Comparison of ENCODE assay signal across 21 cellular contexts in genomic region chr5:38151878-38152277, GRCh38.
"Had no signal": no experiment of that assay in that cellular context is flagged by ENCODE, and none has a peak within 500 bp of the region (broad histone marks: within the 10 kb centered on the region; RNA-seq: fewer than 3 reads in every experiment).

No MANE protein-coding gene starts in this region.

- H3K4me1 Mint-ChIP-seq: activated CD4-positive, alpha-beta T cell treated with anti-CD3 and anti-CD28 coated beads, Interleukin-2, amount 10 ng/mL, durations not matched to agents 24 days and 14 days; activated CD8-positive, alpha-beta memory T cell treated with anti-CD3 and anti-CD28 coated beads, Interleukin-2, amount 10 ng/mL, durations not matched to agents 7 days and 5 days; activated naive CD4-positive, alpha-beta T cell treated with anti-CD3 and anti-CD28 coated beads, Interleukin-2, amount 50 U/mL, for 24 hours; T-helper 17 cell; WTC11 had no signal

- H3K9me3 Mint-ChIP-seq: activated T-cell treated with anti-CD3 and anti-CD28 coated beads, Interleukin-2, amount 50 U/mL, for 24 hours; activated T-helper 1 cell treated with anti-CD3 and anti-CD28 coated beads, Interleukin-12 subunit alpha, Interleukin-12 subunit beta, Interleukin-2, Interleukin-4 antibody, amounts not matched to agents 30 ng/mL and 10 ng/mL and 1 ng/mL, durations not matched to agents 14 hours and 24 hours and 36 hours had no signal

- ATAC-seq: activated CD8-positive, alpha-beta memory T cell treated with anti-CD3 and anti-CD28 coated beads, Interleukin-2, amount 10 ng/mL, durations not matched to agents 7 days and 5 days; T-helper 17 cell; WTC11 had no signal

- H3K27me3 Mint-ChIP-seq: T-helper 17 cell had no signal

- H3K4me3 Mint-ChIP-seq: activated CD4-positive, alpha-beta T cell treated with anti-CD3 and anti-CD28 coated beads, Interleukin-2, amount 10 ng/mL, durations not matched to agents 24 days and 14 days; activated CD8-positive, alpha-beta memory T cell treated with anti-CD3 and anti-CD28 coated beads, Interleukin-2, amount 10 ng/mL, durations not matched to agents 7 days and 5 days; activated naive CD4-positive, alpha-beta T cell treated with anti-CD3 and anti-CD28 coated beads, Interleukin-2, amount 50 U/mL, for 24 hours; activated T-cell treated with anti-CD3 and anti-CD28 coated beads, Interleukin-2, amount 50 U/mL, for 24 hours; activated T-helper 1 cell treated with anti-CD3 and anti-CD28 coated beads, Interleukin-12 subunit alpha, Interleukin-12 subunit beta, Interleukin-2, Interleukin-4 antibody, amounts not matched to agents 30 ng/mL and 10 ng/mL and 1 ng/mL, durations not matched to agents 14 hours and 24 hours and 36 hours; T-helper 17 cell; WTC11 had no signal

- H3K36me3 Mint-ChIP-seq: activated CD8-positive, alpha-beta memory T cell treated with anti-CD3 and anti-CD28 coated beads, Interleukin-2, amount 10 ng/mL, durations not matched to agents 7 days and 5 days; activated naive CD4-positive, alpha-beta T cell treated with anti-CD3 and anti-CD28 coated beads, Interleukin-2, amount 50 U/mL, for 24 hours; WTC11 had no signal

- H3K27ac Mint-ChIP-seq: activated CD4-positive, alpha-beta T cell treated with anti-CD3 and anti-CD28 coated beads, Interleukin-2, amount 10 ng/mL, durations not matched to agents 24 days and 14 days; activated CD8-positive, alpha-beta memory T cell treated with anti-CD3 and anti-CD28 coated beads, Interleukin-2, amount 10 ng/mL, durations not matched to agents 7 days and 5 days; activated naive CD4-positive, alpha-beta T cell treated with anti-CD3 and anti-CD28 coated beads, Interleukin-2, amount 50 U/mL, for 24 hours; activated T-cell treated with anti-CD3 and anti-CD28 coated beads, Interleukin-2, amount 50 U/mL, for 24 hours; activated T-helper 1 cell treated with anti-CD3 and anti-CD28 coated beads, Interleukin-12 subunit alpha, Interleukin-12 subunit beta, Interleukin-2, Interleukin-4 antibody, amounts not matched to agents 30 ng/mL and 10 ng/mL and 1 ng/mL, durations not matched to agents 14 hours and 24 hours and 36 hours; T-helper 17 cell; WTC11 had no signal

- DNase-seq: activated CD4-positive, alpha-beta T cell treated with anti-CD3 and anti-CD28 coated beads, Interleukin-2, amount 10 ng/mL, durations not matched to agents 24 days and 14 days; activated CD4-positive, alpha-beta T cell treated with anti-CD3 and anti-CD28 coated beads, Interleukin-2, amount 50 U/mL, for 48 hours; activated CD4-positive, CD25-positive, alpha-beta regulatory T cell treated with anti-CD3 and anti-CD28 coated beads, Interleukin-2, amount 50 U/mL, for 72 hours; activated CD8-positive, alpha-beta memory T cell treated with anti-CD3 and anti-CD28 coated beads, Interleukin-2, amount 10 ng/mL, durations not matched to agents 7 days and 5 days; activated effector memory CD4-positive, alpha-beta T cell treated with Interleukin-2 at 50 U/mL for 16 hours; activated naive CD4-positive, alpha-beta T cell; activated T-cell treated with anti-CD3 and anti-CD28 coated beads, Interleukin-2, amount 50 U/mL, for 24 hours; aorta; central memory CD4-positive, alpha-beta T cell; NCI-H1092; NCI-H1417; NCI-H1694; NCI-H2029 treated with DMSO at 0.1 percent for 48 hours; NCI-H446; NCI-H524; SHP77 treated with DMSO at 0.1 percent for 48 hours; T-helper 17 cell; T-helper 9 cell had no signal
